ENCODE assay signal across 15 cellular contexts in genomic region chr15:58444658-58445332, GRCh38. TPM values are rescaled to one million over a fixed set of nuclear protein-coding genes. Genes with fewer than 3 reads are reported as not detected.
DNase-seq lines count a peak whose midpoint lies in the region; ATAC-seq, FAIRE-seq and TF ChIP-seq lines count a peak whose summit lies in the region.
"Had no signal": no experiment of that assay in that cellular context is flagged by ENCODE, and none has a peak within 500 bp of the region (broad histone marks: within the 10 kb centered on the region; RNA-seq: fewer than 3 reads in every experiment).

No MANE protein-coding gene starts in this region.

- no TSS peak for BruUV-seq in endothelial cell of umbilical vein (replicated peaks; lab: Mats Ljungman, UMichigan)

- TF ChIP-seq CTCF in NB4 (IDR thresholded peaks at IDR 0.05; ENCODE audit: low read depth, low read length) (no peak), endothelial cell of umbilical vein (IDR thresholded peaks at IDR 0.05; ENCODE audit: extremely low read depth in 1 of 2, insufficient read depth in 1 of 2, low read depth in 1 of 2, low read length in 2 of 2) (no peak), neural progenitor cell (IDR thresholded peaks at IDR 0.05) (no peak), osteoblast (IDR thresholded peaks at IDR 0.05; ENCODE audit: extremely low read depth, low read depth, low read length) (no peak), SK-N-SH (IDR thresholded peaks at IDR 0.05) (no peak)

- peak; percentile 46 for FAIRE-seq in endothelial cell of umbilical vein (lab: Jason Lieb, UNC)

- H3K4me3 ChIP-seq in NB4 (ENCODE audit: low read depth, low read length) (no peak overlapping the region), endothelial cell of umbilical vein (replicated peaks in 1 of 3; ENCODE audit: insufficient read depth in 1 of 3, low read depth in 1 of 3, low read length in 3 of 3) (no peak overlapping the region), neural progenitor cell (no peak overlapping the region), osteoblast (ENCODE audit: insufficient read depth, low read length) (no peak overlapping the region), SK-N-SH (ENCODE audit: low read depth in 2 of 2, low read length in 1 of 2) (no peak overlapping the region)
- H3K4me3 ChIP-seq: colonic mucosa, HAP-1 had no signal

- no peaks in the 10 kb centered on the region for H3K36me3 Mint-ChIP-seq in activated T-cell treated with anti-CD3 and anti-CD28 coated beads, Interleukin-2, amount 50 U/mL, for 24 hours (ENCODE audit: low read depth)
- H3K36me3 Mint-ChIP-seq in neural progenitor cell, result no peaks in the 10 kb centered on the region

- no peak overlapping the region for H3K9ac ChIP-seq in endothelial cell of umbilical vein (replicated peaks; ENCODE audit: extremely low read depth, insufficient read depth, low read length)
- H3K9ac ChIP-seq in neural progenitor cell, result no peak overlapping the region
- no peak overlapping the region for H3K9ac ChIP-seq in SK-N-SH

- WGBS in SK-N-SH (ENCODE audit: low lambda C conversion rate), result 92% methylated on average over 9 of the region's 11 CpGs

- H3K27me3 Mint-ChIP-seq in activated T-cell treated with anti-CD3 and anti-CD28 coated beads, Interleukin-2, amount 50 U/mL, for 24 hours, result no peaks in the 10 kb centered on the region
- peaks cover 4% of the 10 kb centered on the region for H3K27me3 Mint-ChIP-seq in neural progenitor cell (ENCODE audit: insufficient read depth, low read depth)
- H3K27me3 Mint-ChIP-seq: activated B cell treated with CpG ODN at 0.5 μM for 24 hours had no signal

- no peaks in the 10 kb centered on the region for H3K9me1 ChIP-seq in endothelial cell of umbilical vein (replicated peaks; ENCODE audit: control insufficient read depth, extremely low read depth, insufficient read depth, low read length)

- H3K27me3 ChIP-seq in endothelial cell of umbilical vein (ENCODE audit: control insufficient read depth in 2 of 2, insufficient read depth in 2 of 2, low read length in 2 of 2), result no peaks in the 10 kb centered on the region
- no peaks in the 10 kb centered on the region for H3K27me3 ChIP-seq in neural progenitor cell
- H3K27me3 ChIP-seq in osteoblast (ENCODE audit: insufficient read depth, low read length), result no peaks in the 10 kb centered on the region
- no peaks in the 10 kb centered on the region for H3K27me3 ChIP-seq in SK-N-SH (ENCODE audit: insufficient read depth)
- H3K27me3 ChIP-seq: colonic mucosa had no signal

- no peak for TF ChIP-seq EP300 in SK-N-SH (IDR thresholded peaks at IDR 0.05; ENCODE audit: borderline replicate concordance in 1 of 2, low read depth in 1 of 2, low read length in 1 of 2)

- peak overlapping the region; percentile 35 for H3K27ac Mint-ChIP-seq in activated T-cell treated with anti-CD3 and anti-CD28 coated beads, Interleukin-2, amount 50 U/mL, for 24 hours
- H3K27ac Mint-ChIP-seq in neural progenitor cell, result no peak overlapping the region
- H3K27ac Mint-ChIP-seq: activated B cell treated with CpG ODN at 0.5 μM for 24 hours had no signal

- H3K36me3 ChIP-seq in endothelial cell of umbilical vein (ENCODE audit: control insufficient read depth in 2 of 2, extremely low read depth in 1 of 2, insufficient read depth in 2 of 2, low read length in 2 of 2) (no peaks in the 10 kb centered on the region), neural progenitor cell (no peaks in the 10 kb centered on the region), osteoblast (ENCODE audit: insufficient read depth, low read length) (no peaks in the 10 kb centered on the region), SK-N-SH (replicated peaks in 1 of 2; ENCODE audit: control insufficient read depth in 1 of 2, insufficient read depth in 2 of 2, low read length in 1 of 2) (no peaks in the 10 kb centered on the region)
- H3K36me3 ChIP-seq: colonic mucosa, HAP-1 had no signal

- H3K4me1 Mint-ChIP-seq in activated T-cell treated with anti-CD3 and anti-CD28 coated beads, Interleukin-2, amount 50 U/mL, for 24 hours (ENCODE audit: low read depth), result peaks cover 32% of the 10 kb centered on the region
- H3K4me1 Mint-ChIP-seq in neural progenitor cell, result peaks cover 30% of the 10 kb centered on the region
- H3K4me1 Mint-ChIP-seq: activated B cell treated with CpG ODN at 0.5 μM for 24 hours had no signal

- H3K27ac ChIP-seq in endothelial cell of umbilical vein (ENCODE audit: insufficient read depth, low read depth, low read length), result no peak overlapping the region
- no peak overlapping the region for H3K27ac ChIP-seq in neural progenitor cell
- H3K27ac ChIP-seq in osteoblast (ENCODE audit: low read depth, low read length), result no peak overlapping the region
- no peak overlapping the region for H3K27ac ChIP-seq in SK-N-SH (ENCODE audit: low read depth in 2 of 2, low read length in 1 of 2)
- H3K27ac ChIP-seq: colonic mucosa had no signal

- dilution Hi-C loops in endothelial cell of umbilical vein (cut with MboI; ENCODE audit: extremely low pct_ligation_motif_present, low sequenced_read_pairs), result no loop called here

- H3K4me1 ChIP-seq in endothelial cell of umbilical vein (ENCODE audit: control insufficient read depth, extremely low read depth, insufficient read depth, low read length), result peaks cover 25% of the 10 kb centered on the region
- no peaks in the 10 kb centered on the region for H3K4me1 ChIP-seq in neural progenitor cell
- H3K4me1 ChIP-seq in osteoblast (ENCODE audit: insufficient read depth, low read length), result peaks cover 36% of the 10 kb centered on the region
- H3K4me1 ChIP-seq in SK-N-SH (ENCODE audit: control insufficient read depth in 1 of 2, insufficient read depth in 2 of 2, low read depth in 1 of 2, low read length in 1 of 2), result peaks cover 11 to 13% of the 10 kb centered on the region in 2 experiments; a peak in 3 of 4 replicates
- H3K4me1 ChIP-seq: HAP-1 had no signal

- H3K4me3 Mint-ChIP-seq in activated T-cell treated with anti-CD3 and anti-CD28 coated beads, Interleukin-2, amount 50 U/mL, for 24 hours, result no peak overlapping the region
- H3K4me3 Mint-ChIP-seq in neural progenitor cell, result no peak overlapping the region
- H3K4me3 Mint-ChIP-seq: activated B cell treated with CpG ODN at 0.5 μM for 24 hours had no signal

- H3F3A ChIP-seq in neural progenitor cell (ENCODE audit: low read depth), result no peaks in the 10 kb centered on the region
- no peaks in the 10 kb centered on the region for H3F3A ChIP-seq in SK-N-SH (replicated peaks; ENCODE audit: insufficient read depth)

- no peaks in the 10 kb centered on the region for H3K9me3 Mint-ChIP-seq in activated T-cell treated with anti-CD3 and anti-CD28 coated beads, Interleukin-2, amount 50 U/mL, for 24 hours
- H3K9me3 Mint-ChIP-seq in neural progenitor cell, result no peaks in the 10 kb centered on the region
- H3K9me3 Mint-ChIP-seq: activated B cell treated with CpG ODN at 0.5 μM for 24 hours had no signal

- H3K9me3 ChIP-seq in endothelial cell of umbilical vein (replicated peaks; ENCODE audit: control insufficient read depth, insufficient read depth, low read length) (no peaks in the 10 kb centered on the region), neural progenitor cell (ENCODE audit: low read depth) (no peaks in the 10 kb centered on the region), osteoblast (ENCODE audit: low read depth, low read length) (no peaks in the 10 kb centered on the region), SK-N-SH (no peaks in the 10 kb centered on the region)
- H3K9me3 ChIP-seq: colonic mucosa, HAP-1 had no signal

- peak overlapping the region; percentile 39 for H2AFZ ChIP-seq in endothelial cell of umbilical vein (ENCODE audit: low read depth, low read length)
- H2AFZ ChIP-seq in neural progenitor cell (replicated peaks), result peak overlapping the region; percentile 34
- H2AFZ ChIP-seq in osteoblast (ENCODE audit: low read length), result no peak overlapping the region
- no peak overlapping the region for H2AFZ ChIP-seq in SK-N-SH (ENCODE audit: low read depth)

- TF ChIP-seq POLR2A in NB4 (IDR thresholded peaks at IDR 0.05; ENCODE audit: extremely low read depth, insufficient read length), result no peak
- no peak for TF ChIP-seq POLR2A in endothelial cell of umbilical vein (IDR thresholded peaks at IDR 0.05; ENCODE audit: low read depth, low read length)

- no peak for DNase-seq in activated T-cell treated with anti-CD3 and anti-CD28 coated beads, Interleukin-2, amount 50 U/mL, for 24 hours
- no peak for DNase-seq in activated T-cell treated with anti-CD3 and anti-CD28 coated beads, Interleukin-2, amount 50 U/mL, for 1 hour
- DNase-seq in NB4 (ENCODE audit: low read depth), result peak; percentile 12
- DNase-seq in endothelial cell of umbilical vein (ENCODE audit: low read depth, low spot score), result peak; percentile 32
- DNase-seq in neural progenitor cell (ENCODE audit: low spot score), result no peak
- no peak for DNase-seq in osteoblast (ENCODE audit: insufficient read length, low spot score, missing footprints)
- DNase-seq in SK-N-SH, result no peak
- DNase-seq: activated B cell treated with CpG ODN at 0.5 μM for 24 hours, aorta, colonic mucosa, NCI-H1417, NCI-H510A treated with DMSO at 0.1 percent for 48 hours, PC-3 had no signal

- no peaks in the 10 kb centered on the region for H3K79me2 ChIP-seq in endothelial cell of umbilical vein (ENCODE audit: control insufficient read depth, insufficient read depth, low read length)
- no peaks in the 10 kb centered on the region for H3K79me2 ChIP-seq in neural progenitor cell (ENCODE audit: low read depth)
- no peaks in the 10 kb centered on the region for H3K79me2 ChIP-seq in osteoblast (ENCODE audit: insufficient read depth, low read length)
- H3K79me2 ChIP-seq in SK-N-SH (ENCODE audit: insufficient read depth), result no peaks in the 10 kb centered on the region

- intact Hi-C loops in endothelial cell of umbilical vein (cut with micrococcal nuclease), result no loop called here

- no peaks in the 10 kb centered on the region for H4K20me1 ChIP-seq in endothelial cell of umbilical vein (replicated peaks; ENCODE audit: control insufficient read depth, extremely low read depth, insufficient read depth, low read length)
- H4K20me1 ChIP-seq in neural progenitor cell (ENCODE audit: low read depth), result no peaks in the 10 kb centered on the region
- no peaks in the 10 kb centered on the region for H4K20me1 ChIP-seq in osteoblast (ENCODE audit: insufficient read depth, low read length)
- H4K20me1 ChIP-seq in SK-N-SH (ENCODE audit: insufficient read depth), result no peaks in the 10 kb centered on the region

- ATAC-seq in GM19351 (IDR thresholded peaks at IDR 0.05; ENCODE audit: unreplicated experiment), result no peak
- ATAC-seq: PC-3 had no signal

- H3K9me2 ChIP-seq in SK-N-SH, result no peaks in the 10 kb centered on the region

- H3K4me2 ChIP-seq in endothelial cell of umbilical vein (ENCODE audit: insufficient read depth, low read length) (no peak overlapping the region), neural progenitor cell (no peak overlapping the region), osteoblast (ENCODE audit: insufficient read depth, low read length) (no peak overlapping the region), SK-N-SH (no peak overlapping the region)

- no peak for TF ChIP-seq RAD21 in SK-N-SH (IDR thresholded peaks at IDR 0.05; ENCODE audit: low read length)

- CTCF ChIA-PET in endothelial cell of umbilical vein (lab: Charles Lee) (interaction anchor here (0.6 kb wide), 1 partner anchor 325 kb away, joined by 3 read pairs; no protein-coding TSS in a partner anchor), SK-N-SH (lab: Yijun Ruan, JAX) (no interaction called here)

- POLR2A ChIA-PET in endothelial cell of umbilical vein (lab: Charles Lee), result no interaction called here
- POLR2A ChIA-PET in SK-N-SH (lab: Yijun Ruan, JAX), result no interaction called here

RNA-seq across cellular contexts. Expression of gene LIPC, which starts 13.0 kb away (rescaled TPM):
- total RNA-seq in endothelial cell of umbilical vein, result not detected in 2 replicates
- polyA plus RNA-seq in endothelial cell of umbilical vein, result not detected in 2 replicates
- polyA plus RNA-seq in endothelial cell of umbilical vein (2011; cell fraction: cytosol; rRNA removed), result 0.04 TPM in 1 of 2 replicates, not detected in the other
- not detected in 2 replicates for polyA plus RNA-seq in endothelial cell of umbilical vein (2011; cell fraction: nucleus; rRNA removed)
- polyA plus RNA-seq in endothelial cell of umbilical vein (2012), result not detected in 2 replicates
- polyA minus RNA-seq in endothelial cell of umbilical vein, result not detected in 2 replicates
- polyA minus RNA-seq in endothelial cell of umbilical vein (2011; cell fraction: cytosol; rRNA and poly(A)+ RNA removed), result not detected
- not detected in 2 replicates for polyA minus RNA-seq in endothelial cell of umbilical vein (2011; cell fraction: nucleus; rRNA and poly(A)+ RNA removed)
- total RNA-seq in neural progenitor cell (ENCODE audit: low replicate concordance), result not detected in 2 replicates
- 1.1 and 2.7 TPM in 2 replicates for total RNA-seq in osteoblast
- not detected in 2 replicates for polyA plus RNA-seq in SK-N-SH (2012; rRNA removed)
- not detected in 2 replicates for polyA plus RNA-seq in SK-N-SH (2012; cell fraction: cytosol; rRNA removed)
- not detected in 2 replicates for polyA plus RNA-seq in SK-N-SH (2012; cell fraction: nucleus; rRNA removed)
- total RNA-seq: activated B cell treated with CpG ODN at 0.5 μM for 24 hours, PC-3 had no signal

Comparison
In these comparisons a context has a peak if more than half of its experiments do, and no peak if none do; other contexts are left out.
1. DNase-seq: peak in NB4 (single experiment) and endothelial cell of umbilical vein (single experiment); none in activated T-cell treated with anti-CD3 and anti-CD28 coated beads, Interleukin-2, amount 50 U/mL, for 24 hours (single experiment), activated T-cell treated with anti-CD3 and anti-CD28 coated beads, Interleukin-2, amount 50 U/mL, for 1 hour (single experiment), neural progenitor cell (single experiment), osteoblast (single experiment) and SK-N-SH (single experiment).
2. H2AFZ ChIP-seq: peak in endothelial cell of umbilical vein (single experiment) and neural progenitor cell (single experiment); none in osteoblast (single experiment) and SK-N-SH (single experiment).